ENCODE assay signal across 8 cellular contexts in the genomic region with DNA sequence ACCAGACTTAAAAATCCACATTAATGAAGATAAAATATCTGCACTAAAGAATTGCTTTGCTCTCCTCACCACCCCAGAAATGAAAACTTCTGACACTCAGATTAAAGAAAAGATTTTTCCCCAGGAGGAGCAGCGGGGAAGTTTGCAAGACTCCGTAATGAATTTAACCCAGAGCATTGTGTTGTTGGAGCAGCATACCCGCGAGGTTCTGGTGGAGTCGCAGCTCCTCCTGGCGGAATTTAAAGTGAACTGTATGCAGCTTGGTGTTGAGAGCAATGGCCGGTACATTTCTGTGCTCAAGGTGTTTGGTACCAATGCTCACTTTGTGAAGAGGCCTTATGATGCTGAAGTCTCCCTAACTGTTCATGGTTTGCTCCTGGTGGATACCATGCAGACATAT. TPM values are rescaled to one million over a fixed set of nuclear protein-coding genes. Genes with fewer than 3 reads are reported as not detected.
DNase-seq lines count a peak whose midpoint lies in the region; ATAC-seq and TF ChIP-seq lines count a peak whose summit lies in the region.

No MANE protein-coding gene starts in this region.

- no peaks in the 10 kb centered on the region for H3K9me3 Mint-ChIP-seq in activated CD4-positive, alpha-beta memory T cell treated with anti-CD3 and anti-CD28 coated beads for 36 hours

- H3K27ac ChIP-seq in iPS DF 6.9 (ENCODE audit: low read length) (no peak overlapping the region), tibial artery (no peak overlapping the region)

- intact Hi-C loops in activated CD4-positive, alpha-beta memory T cell treated with anti-CD3 and anti-CD28 coated beads for 36 hours (cut with micrococcal nuclease), result no loop called here
- intact Hi-C loops in tibial artery (cut with DNase I; ENCODE audit: low total_unique reads), result no loop called here

- H3K4me1 ChIP-seq in iPS DF 6.9 (ENCODE audit: control insufficient read depth, insufficient read depth, low read length) (peaks cover 1% of the 10 kb centered on the region; the same call in 1 of the 2 replicates), tibial artery (no peaks in the 10 kb centered on the region)

- H3K4me3 ChIP-seq in iPS DF 6.9 (ENCODE audit: low read length) (no peak overlapping the region), tibial artery (no peak overlapping the region)

- no peaks in the 10 kb centered on the region for H3K27me3 Mint-ChIP-seq in activated CD4-positive, alpha-beta memory T cell treated with anti-CD3 and anti-CD28 coated beads for 36 hours

- CTCF ChIA-PET in activated CD4-positive, alpha-beta memory T cell treated with anti-CD3 and anti-CD28 coated beads for 36 hours (lab: Charles Lee), result interaction anchor here (0.7 to 11.6 kb wide), 15 partner anchors 13 to 382 kb away, joined by 3 to 118 read pairs (median 3); no protein-coding TSS in a partner anchor

- H3K36me3 ChIP-seq in iPS DF 6.9 (ENCODE audit: control insufficient read depth, insufficient read depth, low read length), result peaks cover 11% of the 10 kb centered on the region; the same call in 1 of the 2 replicates
- peaks cover 68 to 93% (median 70%) of the 10 kb centered on the region in 3 donors for H3K36me3 ChIP-seq in tibial artery

- peak; percentile 57 to 59 for TF ChIP-seq CTCF in tibial artery (IDR thresholded peaks at IDR 0.05)

- DNase-seq in activated CD4-positive, alpha-beta T cell treated with anti-CD3 and anti-CD28 coated beads for 4 hours, result peak; percentile 1 to 2
- DNase-seq in activated CD4-positive, alpha-beta T cell treated with anti-CD3 and anti-CD28 coated beads, Interleukin-2, amount 50 U/mL, for 4 hours, result no peak
- DNase-seq in activated CD4-positive, alpha-beta memory T cell treated with anti-CD3 and anti-CD28 coated beads for 36 hours, result peak; percentile 26
- peak; percentile 31 for DNase-seq in iPS DF 6.9 (ENCODE audit: low read depth, low spot score)
- no peak for DNase-seq in tibial artery
- DNase-seq in activated CD8-positive, alpha-beta memory T cell treated with anti-CD3 and anti-CD28 coated beads, Interleukin-2, amount 50 U/mL, for 48 hours, result no peak

- POLR2A ChIA-PET in activated CD4-positive, alpha-beta memory T cell treated with anti-CD3 and anti-CD28 coated beads for 36 hours (lab: Charles Lee), result interaction anchor here (1.3 kb wide), 1 partner anchor 24 kb away, joined by 3 read pairs; no protein-coding TSS in a partner anchor

- H3K9me3 ChIP-seq in iPS DF 6.9 (ENCODE audit: control insufficient read depth, insufficient read depth, low read length) (no peaks in the 10 kb centered on the region), tibial artery (no peaks in the 10 kb centered on the region)

- H3K27ac Mint-ChIP-seq in activated CD4-positive, alpha-beta memory T cell treated with anti-CD3 and anti-CD28 coated beads for 36 hours, result no peak overlapping the region

- ATAC-seq in GM19455 (IDR thresholded peaks at IDR 0.05; ENCODE audit: unreplicated experiment) (no peak), GM21360 (IDR thresholded peaks at IDR 0.05; ENCODE audit: unreplicated experiment) (no peak)

- H3K36me3 Mint-ChIP-seq in activated CD4-positive, alpha-beta memory T cell treated with anti-CD3 and anti-CD28 coated beads for 36 hours, result peaks cover 40% of the 10 kb centered on the region

- H3K4me1 Mint-ChIP-seq in activated CD4-positive, alpha-beta memory T cell treated with anti-CD3 and anti-CD28 coated beads for 36 hours (ENCODE audit: low read depth), result no peaks in the 10 kb centered on the region

- WGBS in iPS DF 6.9 (ENCODE audit: insufficient coverage, insufficient read length), result no CpG with 5 or more reads among the region's 7 CpGs

- H3K4me3 Mint-ChIP-seq in activated CD4-positive, alpha-beta memory T cell treated with anti-CD3 and anti-CD28 coated beads for 36 hours, result no peak overlapping the region

- H3K27me3 ChIP-seq in iPS DF 6.9 (ENCODE audit: control insufficient read depth, insufficient read depth, low read length) (no peaks in the 10 kb centered on the region), tibial artery (no peaks in the 10 kb centered on the region)

RNA-seq across cellular contexts. Expression of a gene that starts 46.4 kb away (rescaled TPM):
- total RNA-seq in activated CD4-positive, alpha-beta memory T cell treated with anti-CD3 and anti-CD28 coated beads for 36 hours, result 10 to 100 TPM; 25.0 to 25.4 TPM

Comparison
In these comparisons a context has a peak if more than half of its experiments do, and no peak if none do; other contexts are left out.
1. DNase-seq: peak in activated CD4-positive, alpha-beta T cell treated with anti-CD3 and anti-CD28 coated beads for 4 hours (2 of 2), activated CD4-positive, alpha-beta memory T cell treated with anti-CD3 and anti-CD28 coated beads for 36 hours (single experiment) and iPS DF 6.9 (single experiment); none in activated CD4-positive, alpha-beta T cell treated with anti-CD3 and anti-CD28 coated beads, Interleukin-2, amount 50 U/mL, for 4 hours (0 of 2), tibial artery (0 of 2) and activated CD8-positive, alpha-beta memory T cell treated with anti-CD3 and anti-CD28 coated beads, Interleukin-2, amount 50 U/mL, for 48 hours (single experiment).